7 cellular contexts compared by ENCODE assay signal in genomic region chr6:29399525-29399924, GRCh38. TPM values are rescaled to one million over a fixed set of nuclear protein-coding genes. Genes with fewer than 3 reads are reported as not detected.
"Had no signal": no experiment of that assay in that cellular context is flagged by ENCODE, and none has a peak within 500 bp of the region (broad histone marks: within the 10 kb centered on the region; RNA-seq: fewer than 3 reads in every experiment).

No MANE protein-coding gene starts in this region.

- ATAC-seq: GM23338 had no signal

- H3K4me2 ChIP-seq: GM23338 had no signal

- H2AFZ ChIP-seq: GM23338 had no signal

- H3K4me3 ChIP-seq: GM23338 had no signal

- DNase-seq: H9, HCEC 1CT, IMR-90, KBM-7 had no signal

RNA-seq across cellular contexts. Expression of gene OR12D2, which starts 4.1 kb away (rescaled TPM):
- total RNA-seq: GM23338, H1, H9, HT-29, IMR-90 had no signal
- polyA plus RNA-seq: GM23338, H1, IMR-90 had no signal

RNA-seq across cellular contexts. Expression of gene OR12D1, which starts 15.2 kb away (rescaled TPM):
- total RNA-seq: GM23338, H1, H9, HT-29, IMR-90 had no signal
- polyA plus RNA-seq: GM23338, H1, IMR-90 had no signal

RNA-seq across cellular contexts. Expression of gene OR12D3, which starts 24.4 kb away (rescaled TPM):
- total RNA-seq: GM23338, H1, H9, HT-29, IMR-90 had no signal
- polyA plus RNA-seq: GM23338, H1, IMR-90 had no signal

RNA-seq across cellular contexts. Expression of gene OR5V1, which starts 30.9 kb away (rescaled TPM):
- total RNA-seq: GM23338, H1, H9, HT-29, IMR-90 had no signal
- polyA plus RNA-seq: GM23338, H1, IMR-90 had no signal

RNA-seq across cellular contexts. Expression of gene OR10C1, which starts 39.6 kb away (rescaled TPM):
- total RNA-seq: GM23338, H1, H9, HT-29, IMR-90 had no signal
- polyA plus RNA-seq: GM23338, H1, IMR-90 had no signal
